12 cellular contexts compared by ENCODE assay signal in genomic region chr6:134551245-134551960, GRCh38.
DNase-seq lines count a peak whose midpoint lies in the region; ATAC-seq and TF ChIP-seq lines count a peak whose summit lies in the region.
"Had no signal": no experiment of that assay in that cellular context is flagged by ENCODE, and none has a peak within 500 bp of the region (broad histone marks: within the 10 kb centered on the region; RNA-seq: fewer than 3 reads in every experiment).

No MANE protein-coding gene starts in this region.

- H3K36me3 ChIP-seq in adrenal gland (replicated peaks in 1 of 2) (no peaks in the 10 kb centered on the region), smooth muscle cell (ENCODE audit: low read depth) (no peaks in the 10 kb centered on the region), lower lobe of right lung (no peaks in the 10 kb centered on the region)
- H3K36me3 ChIP-seq: pancreas had no signal

- peak overlapping the region; percentile 6 for H2AFZ ChIP-seq in smooth muscle cell (ENCODE audit: low read depth)

- H3K4me1 ChIP-seq in adrenal gland (replicated peaks in 1 of 2) (peaks cover 0 to 21% of the 10 kb centered on the region in 2 donors), foreskin keratinocyte (peaks cover 20% of the 10 kb centered on the region), smooth muscle cell (ENCODE audit: low read depth) (no peaks in the 10 kb centered on the region), lower lobe of right lung (peaks cover 12% of the 10 kb centered on the region)

- H3K9me3 ChIP-seq in adrenal gland (replicated peaks in 1 of 3) (no peaks in the 10 kb centered on the region), smooth muscle cell (replicated peaks; ENCODE audit: low read depth) (no peaks in the 10 kb centered on the region), lower lobe of right lung (no peaks in the 10 kb centered on the region)
- H3K9me3 ChIP-seq: pancreas had no signal

- H3K27me3 ChIP-seq in adrenal gland (no peaks in the 10 kb centered on the region), foreskin keratinocyte (no peaks in the 10 kb centered on the region), smooth muscle cell (ENCODE audit: low read depth) (no peaks in the 10 kb centered on the region), lower lobe of right lung (ENCODE audit: low read depth) (no peaks in the 10 kb centered on the region)
- H3K27me3 ChIP-seq: pancreas had no signal

- H3K9ac ChIP-seq in smooth muscle cell (ENCODE audit: low read depth): no peak overlapping the region

- peak overlapping the region; percentile 30 for H3K4me2 ChIP-seq in smooth muscle cell

- no peak for TF ChIP-seq POLR2A in adrenal gland (IDR thresholded peaks at IDR 0.05)

- no peaks in the 10 kb centered on the region for H3F3A ChIP-seq in smooth muscle cell (ENCODE audit: low read depth)

- 60 to 64% (median 63%) methylated on average over 6 of the region's 6 CpGs for WGBS in adrenal gland, 4 donors
- 38% methylated on average over 6 of the region's 6 CpGs for WGBS in smooth muscle cell (ENCODE audit: low lambda C conversion rate)

- H3K4me3 ChIP-seq in adrenal gland: no peak overlapping the region
- H3K4me3 ChIP-seq in smooth muscle cell: no peak overlapping the region
- H3K4me3 ChIP-seq in lower lobe of right lung: no peak overlapping the region
- H3K4me3 ChIP-seq: pancreas had no signal

- ATAC-seq in foreskin keratinocyte (peak; percentile 71), lower lobe of right lung (no peak), HG03045 (IDR thresholded peaks at IDR 0.05; ENCODE audit: unreplicated experiment) (no peak)
- ATAC-seq: activated CD4-positive, alpha-beta T cell treated with anti-CD3 and anti-CD28 coated beads for 36 hours had no signal

- DNase-seq in HCEC 1CT: peak; percentile 96
- peak in 5 of 7 donors; percentile 10 to 58 (median 27) for DNase-seq in adrenal gland
- peak; percentile 45 to 85 for DNase-seq in foreskin keratinocyte
- no peak for DNase-seq in smooth muscle cell (lab: John Stamatoyannopoulos, UW; ENCODE audit: unreplicated experiment)
- DNase-seq in cerebellar nuclear complex (lab: John Stamatoyannopoulos, UW): no peak
- DNase-seq in lower lobe of right lung: no peak
- no peak for DNase-seq in iPS-NIHi7 (ENCODE audit: extremely low spot score)
- DNase-seq: activated CD4-positive, alpha-beta T cell treated with anti-CD3 and anti-CD28 coated beads for 36 hours; GF-D8; NCI-H2081 treated with DMSO at 0.1 percent for 48 hours; pancreas had no signal

- intact Hi-C loops in adrenal gland (cut with DNase I): no loop called here
- intact Hi-C loops in lower lobe of right lung (cut with DNase I): no loop called here

- TF ChIP-seq CTCF in adrenal gland (IDR thresholded peaks at IDR 0.05) (no peak), foreskin keratinocyte (conservative IDR thresholded peaks at IDR 0.05) (no peak), smooth muscle cell (IDR thresholded peaks at IDR 0.05; ENCODE audit: borderline replicate concordance, insufficient read depth, poor library complexity, severe bottlenecking) (no peak), lower lobe of right lung (IDR thresholded peaks at IDR 0.05) (no peak)

- no peaks in the 10 kb centered on the region for H4K20me1 ChIP-seq in smooth muscle cell (ENCODE audit: low read depth)

- H3K79me2 ChIP-seq in smooth muscle cell (ENCODE audit: low read depth): no peaks in the 10 kb centered on the region

- H3K27ac ChIP-seq in adrenal gland: peak overlapping the region in 3 of 5 donors; percentile 22 to 27 (median 23)
- H3K27ac ChIP-seq in foreskin keratinocyte: peak overlapping the region; percentile 51
- no peak overlapping the region for H3K27ac ChIP-seq in smooth muscle cell (ENCODE audit: low read depth)
- no peak overlapping the region for H3K27ac ChIP-seq in lower lobe of right lung
- H3K27ac ChIP-seq: pancreas had no signal

Comparison
In these comparisons a context has a peak if more than half of its experiments do, and no peak if none do; other contexts are left out.
1. DNase-seq: peak in HCEC 1CT (single experiment), adrenal gland (5 of 7) and foreskin keratinocyte (2 of 2); none in smooth muscle cell (single experiment), cerebellar nuclear complex (0 of 2), lower lobe of right lung (single experiment) and iPS-NIHi7 (single experiment).
2. H3K27ac ChIP-seq: peak in adrenal gland (3 of 5) and foreskin keratinocyte (single experiment); none in smooth muscle cell (single experiment) and lower lobe of right lung (single experiment).